19 cellular contexts compared by ENCODE assay signal in genomic region chr2:201901770-201902169, GRCh38.
DNase-seq lines count a peak whose midpoint lies in the region; ATAC-seq and TF ChIP-seq lines count a peak whose summit lies in the region.
"Had no signal": no experiment of that assay in that cellular context is flagged by ENCODE, and none has a peak within 500 bp of the region (broad histone marks: within the 10 kb centered on the region; RNA-seq: fewer than 3 reads in every experiment).

No MANE protein-coding gene starts in this region.

- peaks cover 15% of the 10 kb centered on the region for H3K27me3 Mint-ChIP-seq in activated CD4-positive, alpha-beta T cell treated with anti-CD3 and anti-CD28 coated beads, Interleukin-2, amount 10 ng/mL, durations not matched to agents 24 days and 14 days
- peaks cover 16% of the 10 kb centered on the region for H3K27me3 Mint-ChIP-seq in activated CD4-positive, alpha-beta T cell treated with anti-CD3 and anti-CD28 coated beads for 36 hours
- H3K27me3 Mint-ChIP-seq in activated CD4-positive, alpha-beta memory T cell treated with anti-CD3 and anti-CD28 coated beads, Interleukin-2, amount 10 ng/mL, durations not matched to agents 7 days and 5 days = peaks cover 25% of the 10 kb centered on the region
- peaks cover 5% of the 10 kb centered on the region for H3K27me3 Mint-ChIP-seq in nephron progenitor cell (ENCODE audit: low read depth, poor library complexity)

- TF ChIP-seq CTCF in nephron progenitor cell (IDR thresholded peaks at IDR 0.05) (no peak), body of pancreas (IDR thresholded peaks at IDR 0.05) (no peak)

- TF ChIP-seq POLR2A in body of pancreas (IDR thresholded peaks at IDR 0.05) = no peak

- H3K36me3 ChIP-seq in body of pancreas (replicated peaks in 1 of 2; ENCODE audit: insufficient read depth in 1 of 2, low read depth in 2 of 2) = no peaks in the 10 kb centered on the region
- H3K36me3 ChIP-seq: adrenal gland, lower lobe of right lung, SJSA1 had no signal

- H3K27ac Mint-ChIP-seq in activated CD4-positive, alpha-beta T cell treated with anti-CD3 and anti-CD28 coated beads, Interleukin-2, amount 10 ng/mL, durations not matched to agents 24 days and 14 days = no peak overlapping the region
- no peak overlapping the region for H3K27ac Mint-ChIP-seq in activated CD4-positive, alpha-beta T cell treated with anti-CD3 and anti-CD28 coated beads for 36 hours
- H3K27ac Mint-ChIP-seq in activated CD4-positive, alpha-beta memory T cell treated with anti-CD3 and anti-CD28 coated beads, Interleukin-2, amount 10 ng/mL, durations not matched to agents 7 days and 5 days = no peak overlapping the region
- H3K27ac Mint-ChIP-seq in nephron progenitor cell = peak overlapping the region; percentile 37
- H3K27ac Mint-ChIP-seq: endodermal cell had no signal

- POLR2A ChIA-PET in activated CD4-positive, alpha-beta T cell treated with anti-CD3 and anti-CD28 coated beads for 36 hours (lab: Charles Lee) = interaction anchor here (0.6 kb wide), 1 partner anchor 117 kb away, joined by 6 read pairs; no protein-coding TSS in a partner anchor
- POLR2A ChIA-PET in activated CD4-positive, alpha-beta memory T cell treated with anti-CD3 and anti-CD28 coated beads, Interleukin-2, amount 10 ng/mL, durations not matched to agents 7 days and 5 days (lab: Charles Lee) = no interaction called here

- H3K27me3 ChIP-seq in body of pancreas = no peaks in the 10 kb centered on the region
- H3K27me3 ChIP-seq: adrenal gland, SJSA1, testis had no signal

- H3K4me1 ChIP-seq in body of pancreas = no peaks in the 10 kb centered on the region
- H3K4me1 ChIP-seq: adrenal gland, lower lobe of right lung, testis had no signal

- intact Hi-C loops in activated CD4-positive, alpha-beta T cell treated with anti-CD3 and anti-CD28 coated beads, Interleukin-2, amount 10 ng/mL, durations not matched to agents 24 days and 14 days (cut with micrococcal nuclease) = no loop called here
- intact Hi-C loops in activated CD4-positive, alpha-beta T cell treated with anti-CD3 and anti-CD28 coated beads for 36 hours (cut with DNase I, micrococcal nuclease) = no loop called here
- intact Hi-C loops in Right ventricle myocardium superior (cut with DNase I) = no loop called here
- intact Hi-C loops in body of pancreas (cut with DNase I) = no loop called here

- no peak overlapping the region for H3K27ac ChIP-seq in body of pancreas
- H3K27ac ChIP-seq: adrenal gland, lower lobe of right lung, SJSA1, testis, VCaP had no signal

- H3K9me3 Mint-ChIP-seq in activated CD4-positive, alpha-beta T cell treated with anti-CD3 and anti-CD28 coated beads, Interleukin-2, amount 10 ng/mL, durations not matched to agents 24 days and 14 days = no peaks in the 10 kb centered on the region
- H3K9me3 Mint-ChIP-seq in activated CD4-positive, alpha-beta T cell treated with anti-CD3 and anti-CD28 coated beads for 36 hours (ENCODE audit: low read depth) = no peaks in the 10 kb centered on the region
- H3K9me3 Mint-ChIP-seq in activated CD4-positive, alpha-beta memory T cell treated with anti-CD3 and anti-CD28 coated beads, Interleukin-2, amount 10 ng/mL, durations not matched to agents 7 days and 5 days = no peaks in the 10 kb centered on the region
- no peaks in the 10 kb centered on the region for H3K9me3 Mint-ChIP-seq in nephron progenitor cell
- H3K9me3 Mint-ChIP-seq: endodermal cell had no signal

- H3K4me1 Mint-ChIP-seq in activated CD4-positive, alpha-beta T cell treated with anti-CD3 and anti-CD28 coated beads, Interleukin-2, amount 10 ng/mL, durations not matched to agents 24 days and 14 days = no peaks in the 10 kb centered on the region
- H3K4me1 Mint-ChIP-seq in activated CD4-positive, alpha-beta T cell treated with anti-CD3 and anti-CD28 coated beads for 36 hours = no peaks in the 10 kb centered on the region
- peaks cover 10% of the 10 kb centered on the region for H3K4me1 Mint-ChIP-seq in activated CD4-positive, alpha-beta memory T cell treated with anti-CD3 and anti-CD28 coated beads, Interleukin-2, amount 10 ng/mL, durations not matched to agents 7 days and 5 days
- H3K4me1 Mint-ChIP-seq in nephron progenitor cell = peaks cover 47% of the 10 kb centered on the region

- no peaks in the 10 kb centered on the region for H3K36me3 Mint-ChIP-seq in activated CD4-positive, alpha-beta T cell treated with anti-CD3 and anti-CD28 coated beads, Interleukin-2, amount 10 ng/mL, durations not matched to agents 24 days and 14 days (ENCODE audit: low read depth)
- H3K36me3 Mint-ChIP-seq in activated CD4-positive, alpha-beta T cell treated with anti-CD3 and anti-CD28 coated beads for 36 hours (ENCODE audit: low read depth) = no peaks in the 10 kb centered on the region
- no peaks in the 10 kb centered on the region for H3K36me3 Mint-ChIP-seq in activated CD4-positive, alpha-beta memory T cell treated with anti-CD3 and anti-CD28 coated beads, Interleukin-2, amount 10 ng/mL, durations not matched to agents 7 days and 5 days (ENCODE audit: low read depth)
- H3K36me3 Mint-ChIP-seq in nephron progenitor cell (ENCODE audit: low read depth) = no peaks in the 10 kb centered on the region

- CTCF ChIA-PET in activated CD4-positive, alpha-beta T cell treated with anti-CD3 and anti-CD28 coated beads for 36 hours (lab: Charles Lee) = interaction anchor here (0.7 to 1.1 kb wide), 2 partner anchors 47 to 1025 kb away, joined by 3 read pairs; no protein-coding TSS in a partner anchor
- CTCF ChIA-PET in activated CD4-positive, alpha-beta memory T cell treated with anti-CD3 and anti-CD28 coated beads, Interleukin-2, amount 10 ng/mL, durations not matched to agents 7 days and 5 days (lab: Charles Lee) = no interaction called here

- no peak for ATAC-seq in activated CD4-positive, alpha-beta T cell treated with anti-CD3 and anti-CD28 coated beads for 36 hours
- ATAC-seq in Right ventricle myocardium superior (ENCODE audit: poor library complexity) (no peak), body of pancreas (no peak)
- ATAC-seq: lower lobe of right lung, right cardiac atrium had no signal

- peak overlapping the region; percentile 38 for H3K4me3 Mint-ChIP-seq in activated CD4-positive, alpha-beta T cell treated with anti-CD3 and anti-CD28 coated beads, Interleukin-2, amount 10 ng/mL, durations not matched to agents 24 days and 14 days
- no peak overlapping the region for H3K4me3 Mint-ChIP-seq in activated CD4-positive, alpha-beta T cell treated with anti-CD3 and anti-CD28 coated beads for 36 hours
- peak overlapping the region; percentile 3 for H3K4me3 Mint-ChIP-seq in activated CD4-positive, alpha-beta memory T cell treated with anti-CD3 and anti-CD28 coated beads, Interleukin-2, amount 10 ng/mL, durations not matched to agents 7 days and 5 days
- no peak overlapping the region for H3K4me3 Mint-ChIP-seq in nephron progenitor cell
- H3K4me3 Mint-ChIP-seq: endodermal cell had no signal

- WGBS in body of pancreas, 2 donors = 55 to 68% methylated on average over 8 of the region's 8 CpGs

- no peak for DNase-seq in activated CD4-positive, alpha-beta T cell treated with anti-CD3 and anti-CD28 coated beads, Interleukin-2, amount 10 ng/mL, durations not matched to agents 24 days and 14 days
- no peak for DNase-seq in activated CD4-positive, alpha-beta T cell treated with anti-CD3 and anti-CD28 coated beads for 36 hours
- DNase-seq in HUDEP-2 (lab: John Stamatoyannopoulos, UW; ENCODE audit: unreplicated experiment in 76 of 76) (peak in 73 of 76 experiments; percentile 8 to 91 (median 67)), nephron progenitor cell (no peak), Right ventricle myocardium superior (no peak), NCI-H1436 treated with DMSO at 0.1 percent for 48 hours (lab: John Stamatoyannopoulos, UW) (no peak), body of pancreas (no peak)
- DNase-seq in activated CD4-positive, alpha-beta memory T cell treated with anti-CD3 and anti-CD28 coated beads, Interleukin-2, amount 10 ng/mL, durations not matched to agents 7 days and 5 days = no peak
- DNase-seq: ACHN, adrenal gland, cerebellar nuclear complex, H7, lower lobe of right lung, MM.1S, right cardiac atrium, testis had no signal

- H3K9me3 ChIP-seq in body of pancreas = no peaks in the 10 kb centered on the region
- H3K9me3 ChIP-seq: adrenal gland, lower lobe of right lung, SJSA1, testis had no signal

- no peak overlapping the region for H3K4me3 ChIP-seq in body of pancreas
- H3K4me3 ChIP-seq: adrenal gland, lower lobe of right lung, SJSA1, testis had no signal

Comparison
In these comparisons a context has a peak if more than half of its experiments do, and no peak if none do; other contexts are left out.
1. H3K4me3 Mint-ChIP-seq: peak in activated CD4-positive, alpha-beta T cell treated with anti-CD3 and anti-CD28 coated beads, Interleukin-2, amount 10 ng/mL, durations not matched to agents 24 days and 14 days (single experiment) and activated CD4-positive, alpha-beta memory T cell treated with anti-CD3 and anti-CD28 coated beads, Interleukin-2, amount 10 ng/mL, durations not matched to agents 7 days and 5 days (single experiment); none in activated CD4-positive, alpha-beta T cell treated with anti-CD3 and anti-CD28 coated beads for 36 hours (single experiment) and nephron progenitor cell (single experiment).
2. DNase-seq: peak in HUDEP-2 (73 of 76); none in activated CD4-positive, alpha-beta T cell treated with anti-CD3 and anti-CD28 coated beads, Interleukin-2, amount 10 ng/mL, durations not matched to agents 24 days and 14 days (single experiment), activated CD4-positive, alpha-beta T cell treated with anti-CD3 and anti-CD28 coated beads for 36 hours (single experiment), activated CD4-positive, alpha-beta memory T cell treated with anti-CD3 and anti-CD28 coated beads, Interleukin-2, amount 10 ng/mL, durations not matched to agents 7 days and 5 days (single experiment), nephron progenitor cell (single experiment), Right ventricle myocardium superior (single experiment), NCI-H1436 treated with DMSO at 0.1 percent for 48 hours (single experiment) and body of pancreas (0 of 4).